8 cellular contexts compared by ENCODE assay signal in the genomic region with DNA sequence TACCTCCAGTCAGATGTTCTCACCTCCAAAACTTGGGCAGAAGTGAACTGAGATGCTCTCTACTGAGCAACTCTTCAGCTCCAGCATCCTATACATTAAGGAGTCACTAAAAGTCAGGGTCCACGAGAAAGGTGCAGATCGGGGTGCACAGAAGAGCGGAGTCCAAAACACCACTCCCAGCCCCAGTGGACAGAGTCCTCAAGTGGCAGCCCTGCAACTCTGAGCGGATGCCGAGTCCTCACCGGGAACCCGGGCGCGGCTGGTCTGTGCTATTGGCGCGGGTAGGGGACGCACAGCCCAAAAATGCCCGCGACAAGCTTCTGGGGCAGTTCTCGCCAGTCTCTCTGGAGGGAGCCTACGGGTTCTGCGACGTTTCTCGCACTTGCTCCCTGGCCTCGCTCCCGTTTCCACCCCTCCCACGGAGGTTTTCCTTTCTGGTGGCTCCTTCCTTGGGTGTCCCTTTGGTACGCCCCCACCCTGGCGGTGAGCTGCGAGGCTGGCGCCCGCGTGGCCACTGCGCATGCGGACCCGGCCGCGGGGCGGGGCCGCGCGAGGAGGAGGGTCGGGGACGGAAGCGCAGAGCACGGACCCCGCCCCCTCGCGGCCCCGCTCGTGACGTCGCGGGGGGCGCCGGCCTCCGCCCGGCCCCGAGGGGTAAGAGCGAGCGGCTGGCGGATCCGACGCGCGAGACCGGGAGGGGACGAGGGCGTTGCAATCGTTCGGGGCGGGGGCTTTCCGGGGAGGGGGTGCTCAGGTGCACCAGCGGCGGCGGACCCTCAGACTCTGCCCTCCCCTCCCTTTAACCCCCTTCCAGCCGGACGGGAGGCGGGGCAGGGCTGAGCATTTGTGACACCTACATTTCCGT. TPM values are rescaled to one million over a fixed set of nuclear protein-coding genes. Genes with fewer than 3 reads are reported as not detected.
DNase-seq lines count a peak whose midpoint lies in the region; ATAC-seq and TF ChIP-seq lines count a peak whose summit lies in the region.

A gene with protein sequence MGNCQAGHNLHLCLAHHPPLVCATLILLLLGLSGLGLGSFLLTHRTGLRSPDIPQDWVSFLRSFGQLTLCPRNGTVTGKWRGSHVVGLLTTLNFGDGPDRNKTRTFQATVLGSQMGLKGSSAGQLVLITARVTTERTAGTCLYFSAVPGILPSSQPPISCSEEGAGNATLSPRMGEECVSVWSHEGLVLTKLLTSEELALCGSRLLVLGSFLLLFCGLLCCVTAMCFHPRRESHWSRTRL (plus strand): TSS at position 601 of the 865 bp plus-strand sequence. CDS start 1,065 bp downstream, outside the sequence.

- peak within 1 kb of the TSS; percentile 83 to 90 (median 83) for H3K27ac ChIP-seq in right lobe of liver

- H3K4me1 ChIP-seq in BE2C (no peaks in the 10 kb centered on the region), right lobe of liver (peaks cover 0 to 33% (median 4%) of the 10 kb centered on the region in 4 donors)

- no peaks in the 10 kb centered on the region for H3K9me3 ChIP-seq in BE2C
- no peaks in the 10 kb centered on the region for H3K9me3 ChIP-seq in right lobe of liver

- ATAC-seq in HG03460 (IDR thresholded peaks at IDR 0.05; ENCODE audit: unreplicated experiment), result peak; percentile 77
- peak; percentile 90 to 97 (median 95) for ATAC-seq in right lobe of liver

- intact Hi-C loops in right lobe of liver (cut with DNase I), result no loop called here

- H3K4me3 ChIP-seq in BE2C (ENCODE audit: low read depth, low read length) (peak within 1 kb of the TSS; percentile 81), right lobe of liver (peak within 1 kb of the TSS; percentile 72 to 79 (median 74))

- TF ChIP-seq POLR2A in right lobe of liver (IDR thresholded peaks at IDR 0.05), result no peak

- TF ChIP-seq CTCF in BE2C (IDR thresholded peaks at IDR 0.05; ENCODE audit: low read depth, low read length) (peak; percentile 40), right lobe of liver (IDR thresholded peaks at IDR 0.05) (peak; percentile 33 to 68 (median 35))

- H3K36me3 ChIP-seq in BE2C (no peaks in the 10 kb centered on the region), right lobe of liver (no peaks in the 10 kb centered on the region)

- DNase-seq in BE2C (peak; percentile 93), GM19240 (ENCODE audit: insufficient read length, low spot score) (peak; percentile 93), NCI-H774 (lab: John Stamatoyannopoulos, UW) (peak; percentile 87), dermis microvascular lymphatic vessel endothelial cell (ENCODE audit: low read depth in 2 of 2) (peak; percentile 68 to 87), right lobe of liver (peak; percentile 90 to 92 (median 92))
- peak; percentile 86 to 87 for DNase-seq in activated CD4-positive, alpha-beta T cell treated with anti-CD3 and anti-CD28 coated beads, Interleukin-2, amount 50 U/mL, for 4 hours
- peak; percentile 90 to 94 for DNase-seq in stimulated activated CD4-positive, alpha-beta T cell treated with anti-CD3 and anti-CD28 coated beads, Interleukin-4, amount 100 ng/mL, for 4 hours

- H3K27me3 ChIP-seq in BE2C (no peaks in the 10 kb centered on the region), right lobe of liver (no peaks in the 10 kb centered on the region)

- WGBS in right lobe of liver (ENCODE audit: insufficient coverage, low coverage, low lambda C conversion rate, missing lambda C conversion rate), result 0% methylated on average over 14 of the region's 75 CpGs

RNA-seq across cellular contexts. Expression of the gene that starts here (rescaled TPM):
- polyA plus RNA-seq in BE2C (2012; ENCODE audit: insufficient read depth, insufficient read length, low read depth), result 113 TPM
- 50.6 and 62.7 TPM in 2 replicates for total RNA-seq in dermis microvascular lymphatic vessel endothelial cell
- total RNA-seq in right lobe of liver, result 10 to 100 TPM; 49.9 to 75.9 (median 57.1) TPM

Comparison
In these comparisons a context has a peak if more than half of its experiments do, and no peak if none do; other contexts are left out.
1. Peak in every context shown above with its lines: DNase-seq, ATAC-seq, H3K4me3 ChIP-seq and H3K27ac ChIP-seq.